In the genomic region with DNA sequence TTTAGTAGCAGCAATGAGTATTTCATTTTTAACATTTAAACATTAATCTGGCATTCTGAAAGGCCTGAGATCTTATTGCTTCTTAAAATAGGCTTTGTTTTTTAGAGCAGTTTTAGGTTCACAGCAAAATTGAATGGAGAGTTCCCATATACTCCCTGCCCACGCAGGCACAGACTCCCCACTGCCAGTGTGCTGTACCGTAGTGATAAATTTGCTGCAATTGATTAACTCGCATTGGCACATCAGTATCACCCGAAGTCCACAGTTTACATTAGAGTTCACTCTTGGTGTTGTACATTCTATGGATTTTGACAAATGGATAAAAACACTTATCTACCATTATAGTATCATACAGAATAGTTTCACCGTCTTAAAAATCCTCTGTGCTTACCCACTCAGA, we compare ENCODE assay signal across 9 cellular contexts.
DNase-seq lines count a peak whose midpoint lies in the region; ATAC-seq, FAIRE-seq and TF ChIP-seq lines count a peak whose summit lies in the region.
"Had no signal": no experiment of that assay in that cellular context is flagged by ENCODE, and none has a peak within 500 bp of the region (broad histone marks: within the 10 kb centered on the region; RNA-seq: fewer than 3 reads in every experiment).

No MANE protein-coding gene starts in this region.

- no peaks in the 10 kb centered on the region for H3K9me1 ChIP-seq in keratinocyte (ENCODE audit: control insufficient read depth, extremely low read depth, insufficient read depth, low read length)

- FAIRE-seq in RCC 7860 (lab: Jason Lieb, UNC) (no peak), keratinocyte (lab: Jason Lieb, UNC) (no peak)

- H3K9me3 ChIP-seq in keratinocyte (ENCODE audit: control insufficient read depth, low read depth, low read length), result no peaks in the 10 kb centered on the region
- H3K9me3 ChIP-seq in thymus (ENCODE audit: control insufficient read depth), result no peaks in the 10 kb centered on the region

- H3K79me2 ChIP-seq in keratinocyte (ENCODE audit: control insufficient read depth, insufficient read depth, low read length), result no peaks in the 10 kb centered on the region

- 96% methylated on average over 5 of the region's 5 CpGs for WGBS in thymus

- H3K4me3 ChIP-seq in keratinocyte (ENCODE audit: control insufficient read depth in 2 of 3, extremely low read depth in 1 of 3, insufficient read depth in 2 of 3, low read depth in 1 of 3, low read length in 3 of 3) (no peak overlapping the region), thymus (ENCODE audit: low read length) (no peak overlapping the region)

- H3K4me2 ChIP-seq in keratinocyte (ENCODE audit: control insufficient read depth, extremely low read depth, insufficient read depth, low read depth, low read length), result peak overlapping the region; percentile 92

- peaks cover 34% of the 10 kb centered on the region for H3K4me1 Mint-ChIP-seq in T-helper 2 cell treated with Interferon-gamma antibody and Interleukin-4, amounts not matched to agents 5 μg/mL and 100 μg/mL, for 36 hours (ENCODE audit: low read depth)

- H2AFZ ChIP-seq in keratinocyte (ENCODE audit: control insufficient read depth, low read length), result peak overlapping the region; percentile 44

- H3K27me3 Mint-ChIP-seq in T-helper 2 cell treated with Interferon-gamma antibody and Interleukin-4, amounts not matched to agents 5 μg/mL and 100 μg/mL, for 36 hours (ENCODE audit: low read depth), result no peaks in the 10 kb centered on the region

- no peaks in the 10 kb centered on the region for H3K36me3 Mint-ChIP-seq in T-helper 2 cell treated with Interferon-gamma antibody and Interleukin-4, amounts not matched to agents 5 μg/mL and 100 μg/mL, for 36 hours (ENCODE audit: low read depth)
- H3K36me3 Mint-ChIP-seq: activated naive CD4-positive, alpha-beta T cell treated with anti-CD3 and anti-CD28 coated beads, Interleukin-2, amount 10 ng/mL, durations not matched to agents 7 days and 5 days had no signal

- no peak for ATAC-seq in GM19395 (IDR thresholded peaks at IDR 0.05; ENCODE audit: unreplicated experiment)

- no peaks in the 10 kb centered on the region for H3K27me3 ChIP-seq in keratinocyte (ENCODE audit: control insufficient read depth, extremely low read depth, insufficient read depth, low read length)
- H3K27me3 ChIP-seq in thymus (ENCODE audit: control insufficient read depth, insufficient read depth), result no peaks in the 10 kb centered on the region

- H3K4me1 ChIP-seq in keratinocyte (ENCODE audit: control insufficient read depth, extremely low read depth, insufficient read depth, low read length) (peaks cover 48% of the 10 kb centered on the region), thymus (ENCODE audit: control insufficient read depth, insufficient read depth, low read length) (no peaks in the 10 kb centered on the region)

- H3K36me3 ChIP-seq in keratinocyte (ENCODE audit: control insufficient read depth in 2 of 2, extremely low read depth in 1 of 2, insufficient read depth in 2 of 2, low read length in 2 of 2) (no peaks in the 10 kb centered on the region), thymus (ENCODE audit: control insufficient read depth, insufficient read depth) (no peaks in the 10 kb centered on the region)

- no peak for DNase-seq in T-helper 2 cell treated with Interferon-gamma antibody and Interleukin-4, amounts not matched to agents 5 μg/mL and 100 μg/mL, for 36 hours (ENCODE audit: low spot score)
- DNase-seq in T-helper 2 cell, result no peak
- DNase-seq in RCC 7860 (ENCODE audit: low spot score), result peak; percentile 39
- DNase-seq in keratinocyte (ENCODE audit: low read depth, low spot score), result no peak
- no peak for DNase-seq in NCI-H1105 (lab: John Stamatoyannopoulos, UW)
- DNase-seq in NOMO-1 (lab: John Stamatoyannopoulos, UW; ENCODE audit: unreplicated experiment in 2 of 2), result no peak
- DNase-seq: activated naive CD4-positive, alpha-beta T cell treated with anti-CD3 and anti-CD28 coated beads, Interleukin-2, amount 10 ng/mL, durations not matched to agents 7 days and 5 days had no signal

- H4K20me1 ChIP-seq in keratinocyte (ENCODE audit: control insufficient read depth, extremely low read depth, insufficient read depth, low read length), result no peaks in the 10 kb centered on the region

- H3K27ac Mint-ChIP-seq in T-helper 2 cell treated with Interferon-gamma antibody and Interleukin-4, amounts not matched to agents 5 μg/mL and 100 μg/mL, for 36 hours, result peak overlapping the region; percentile 86

- no peak for TF ChIP-seq CTCF in keratinocyte (optimal IDR thresholded peaks at IDR 0.05 in 1 of 3, IDR thresholded peaks at IDR 0.05 in 1 of 3, conservative IDR thresholded peaks at IDR 0.05 in 1 of 3; ENCODE audit: extremely low read depth in 1 of 3, insufficient read depth in 2 of 3, low read length in 3 of 3)

- H3K9me3 Mint-ChIP-seq in T-helper 2 cell treated with Interferon-gamma antibody and Interleukin-4, amounts not matched to agents 5 μg/mL and 100 μg/mL, for 36 hours, result no peaks in the 10 kb centered on the region
- H3K9me3 Mint-ChIP-seq: activated naive CD4-positive, alpha-beta T cell treated with anti-CD3 and anti-CD28 coated beads, Interleukin-2, amount 10 ng/mL, durations not matched to agents 7 days and 5 days had no signal

- peak overlapping the region; percentile 98 for H3K27ac ChIP-seq in keratinocyte (ENCODE audit: control insufficient read depth, insufficient read depth, low read length)
- peak overlapping the region; percentile 59 for H3K27ac ChIP-seq in thymus (ENCODE audit: low read depth)

- peak overlapping the region; percentile 52 for H3K9ac ChIP-seq in keratinocyte (ENCODE audit: control insufficient read depth, extremely low read depth, insufficient read depth, low read length)

- H3K4me3 Mint-ChIP-seq in T-helper 2 cell treated with Interferon-gamma antibody and Interleukin-4, amounts not matched to agents 5 μg/mL and 100 μg/mL, for 36 hours, result peak overlapping the region; percentile 76
- H3K4me3 Mint-ChIP-seq: activated naive CD4-positive, alpha-beta T cell treated with anti-CD3 and anti-CD28 coated beads, Interleukin-2, amount 10 ng/mL, durations not matched to agents 7 days and 5 days had no signal

- dilution Hi-C loops in keratinocyte (cut with MboI; ENCODE audit: extremely low pct_ligation_motif_present, low sequenced_read_pairs), result no loop called here
